Comparison of ENCODE assay signal across 2 cellular contexts in the genomic region with DNA sequence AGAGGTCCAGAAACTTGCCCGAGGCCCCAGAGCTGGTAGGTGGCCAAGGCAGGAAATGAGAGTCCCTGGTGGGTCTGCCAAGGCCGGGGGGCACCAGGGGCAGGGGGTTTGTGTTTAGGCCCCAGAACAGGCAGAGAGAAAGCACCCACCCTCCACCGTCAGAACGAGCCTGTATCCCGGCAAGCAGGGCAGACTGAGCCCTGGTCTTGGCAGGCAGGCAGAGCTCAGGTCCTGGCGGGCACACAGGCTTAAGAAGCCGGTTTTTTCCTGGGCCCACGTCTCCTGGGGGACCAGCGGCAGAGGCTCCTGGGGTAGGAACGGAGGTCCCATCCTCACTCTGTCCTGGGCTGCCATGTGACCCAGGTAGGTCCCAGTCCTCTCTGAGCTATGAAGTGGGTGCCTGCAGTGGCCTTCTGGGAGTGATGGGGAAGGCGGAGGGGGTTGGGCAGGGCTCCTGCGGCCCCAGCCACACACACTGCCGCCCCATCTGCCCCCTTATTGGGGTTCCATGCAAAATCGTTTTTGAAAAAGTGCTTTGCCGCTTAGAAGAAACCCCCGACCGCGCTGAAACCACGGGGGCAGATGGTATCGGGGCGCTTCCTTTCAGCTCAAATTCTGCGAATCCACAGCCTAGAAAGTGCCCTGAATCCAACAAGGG.
TF ChIP-seq lines count a peak whose summit lies in the region.

No MANE protein-coding gene starts in this region.

TF ChIP-seq in liver, 16 proteins besides CTCF, POLR2A, EP300 and RAD21:
- TF ChIP-seq GABPA (IDR thresholded peaks at IDR 0.05 in 1 of 2, conservative IDR thresholded peaks at IDR 0.05 in 1 of 2) = no peak
- TF ChIP-seq, protein P1, sequence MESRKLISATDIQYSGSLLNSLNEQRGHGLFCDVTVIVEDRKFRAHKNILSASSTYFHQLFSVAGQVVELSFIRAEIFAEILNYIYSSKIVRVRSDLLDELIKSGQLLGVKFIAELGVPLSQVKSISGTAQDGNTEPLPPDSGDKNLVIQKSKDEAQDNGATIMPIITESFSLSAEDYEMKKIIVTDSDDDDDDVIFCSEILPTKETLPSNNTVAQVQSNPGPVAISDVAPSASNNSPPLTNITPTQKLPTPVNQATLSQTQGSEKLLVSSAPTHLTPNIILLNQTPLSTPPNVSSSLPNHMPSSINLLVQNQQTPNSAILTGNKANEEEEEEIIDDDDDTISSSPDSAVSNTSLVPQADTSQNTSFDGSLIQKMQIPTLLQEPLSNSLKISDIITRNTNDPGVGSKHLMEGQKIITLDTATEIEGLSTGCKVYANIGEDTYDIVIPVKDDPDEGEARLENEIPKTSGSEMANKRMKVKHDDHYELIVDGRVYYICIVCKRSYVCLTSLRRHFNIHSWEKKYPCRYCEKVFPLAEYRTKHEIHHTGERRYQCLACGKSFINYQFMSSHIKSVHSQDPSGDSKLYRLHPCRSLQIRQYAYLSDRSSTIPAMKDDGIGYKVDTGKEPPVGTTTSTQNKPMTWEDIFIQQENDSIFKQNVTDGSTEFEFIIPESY (IDR thresholded peaks at IDR 0.05) = no peak
- TF ChIP-seq JUND (IDR thresholded peaks at IDR 0.05) = no peak
- no peak for TF ChIP-seq HNF4A (conservative IDR thresholded peaks at IDR 0.05)
- no peak for TF ChIP-seq RXRA (IDR thresholded peaks at IDR 0.05)
- TF ChIP-seq SP1 (IDR thresholded peaks at IDR 0.05) = no peak
- no peak for TF ChIP-seq FOXA1 (IDR thresholded peaks at IDR 0.05)
- TF ChIP-seq HNF4G (IDR thresholded peaks at IDR 0.05) = no peak
- TF ChIP-seq, protein P2, sequence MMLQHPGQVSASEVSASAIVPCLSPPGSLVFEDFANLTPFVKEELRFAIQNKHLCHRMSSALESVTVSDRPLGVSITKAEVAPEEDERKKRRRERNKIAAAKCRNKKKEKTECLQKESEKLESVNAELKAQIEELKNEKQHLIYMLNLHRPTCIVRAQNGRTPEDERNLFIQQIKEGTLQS (IDR thresholded peaks at IDR 0.05) = no peak
- TF ChIP-seq YY1 (IDR thresholded peaks at IDR 0.05) = no peak
- no peak for TF ChIP-seq EGR1 (IDR thresholded peaks at IDR 0.05; ENCODE audit: low read depth in 2 of 2)
- TF ChIP-seq FOXA2 (IDR thresholded peaks at IDR 0.05) = no peak
- TF ChIP-seq, protein P3, sequence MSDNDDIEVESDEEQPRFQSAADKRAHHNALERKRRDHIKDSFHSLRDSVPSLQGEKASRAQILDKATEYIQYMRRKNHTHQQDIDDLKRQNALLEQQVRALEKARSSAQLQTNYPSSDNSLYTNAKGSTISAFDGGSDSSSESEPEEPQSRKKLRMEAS (IDR thresholded peaks at IDR 0.05) = no peak
- no peak for TF ChIP-seq NR2F2 (IDR thresholded peaks at IDR 0.05)
- TF ChIP-seq TAF1 (conservative IDR thresholded peaks at IDR 0.05) = no peak
- TF ChIP-seq, protein P4, sequence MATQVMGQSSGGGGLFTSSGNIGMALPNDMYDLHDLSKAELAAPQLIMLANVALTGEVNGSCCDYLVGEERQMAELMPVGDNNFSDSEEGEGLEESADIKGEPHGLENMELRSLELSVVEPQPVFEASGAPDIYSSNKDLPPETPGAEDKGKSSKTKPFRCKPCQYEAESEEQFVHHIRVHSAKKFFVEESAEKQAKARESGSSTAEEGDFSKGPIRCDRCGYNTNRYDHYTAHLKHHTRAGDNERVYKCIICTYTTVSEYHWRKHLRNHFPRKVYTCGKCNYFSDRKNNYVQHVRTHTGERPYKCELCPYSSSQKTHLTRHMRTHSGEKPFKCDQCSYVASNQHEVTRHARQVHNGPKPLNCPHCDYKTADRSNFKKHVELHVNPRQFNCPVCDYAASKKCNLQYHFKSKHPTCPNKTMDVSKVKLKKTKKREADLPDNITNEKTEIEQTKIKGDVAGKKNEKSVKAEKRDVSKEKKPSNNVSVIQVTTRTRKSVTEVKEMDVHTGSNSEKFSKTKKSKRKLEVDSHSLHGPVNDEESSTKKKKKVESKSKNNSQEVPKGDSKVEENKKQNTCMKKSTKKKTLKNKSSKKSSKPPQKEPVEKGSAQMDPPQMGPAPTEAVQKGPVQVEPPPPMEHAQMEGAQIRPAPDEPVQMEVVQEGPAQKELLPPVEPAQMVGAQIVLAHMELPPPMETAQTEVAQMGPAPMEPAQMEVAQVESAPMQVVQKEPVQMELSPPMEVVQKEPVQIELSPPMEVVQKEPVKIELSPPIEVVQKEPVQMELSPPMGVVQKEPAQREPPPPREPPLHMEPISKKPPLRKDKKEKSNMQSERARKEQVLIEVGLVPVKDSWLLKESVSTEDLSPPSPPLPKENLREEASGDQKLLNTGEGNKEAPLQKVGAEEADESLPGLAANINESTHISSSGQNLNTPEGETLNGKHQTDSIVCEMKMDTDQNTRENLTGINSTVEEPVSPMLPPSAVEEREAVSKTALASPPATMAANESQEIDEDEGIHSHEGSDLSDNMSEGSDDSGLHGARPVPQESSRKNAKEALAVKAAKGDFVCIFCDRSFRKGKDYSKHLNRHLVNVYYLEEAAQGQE (IDR thresholded peaks at IDR 0.05) = no peak

TF ChIP-seq in HepG2, 621 proteins besides CTCF, POLR2A, EP300 and RAD21:
- TF ChIP-seq ZNF264 (CRISPR knock-in tag; IDR thresholded peaks at IDR 0.05) (no peak), ZNF441 (CRISPR knock-in tag; IDR thresholded peaks at IDR 0.05; ENCODE audit: borderline replicate concordance) (no peak), IKZF1 (IDR thresholded peaks at IDR 0.05) (no peak), ZSCAN12 (CRISPR knock-in tag; IDR thresholded peaks at IDR 0.05) (no peak), JUNB (CRISPR knock-in tag; IDR thresholded peaks at IDR 0.05; ENCODE audit: borderline replicate concordance) (no peak), MIER3 (CRISPR knock-in tag; IDR thresholded peaks at IDR 0.05; ENCODE audit: borderline replicate concordance) (no peak), ZFP41 (CRISPR knock-in tag; IDR thresholded peaks at IDR 0.05; ENCODE audit: borderline replicate concordance) (no peak), JARID2 (CRISPR knock-in tag; IDR thresholded peaks at IDR 0.05; ENCODE audit: insufficient replicate concordance) (no peak), ZNF383 (CRISPR knock-in tag; IDR thresholded peaks at IDR 0.05; ENCODE audit: borderline replicate concordance) (no peak), SP4 (CRISPR knock-in tag; IDR thresholded peaks at IDR 0.05) (no peak), ZNF570 (CRISPR knock-in tag; IDR thresholded peaks at IDR 0.05; ENCODE audit: borderline replicate concordance) (no peak), ARHGAP35 (CRISPR knock-in tag; IDR thresholded peaks at IDR 0.05; ENCODE audit: borderline replicate concordance) (no peak), NFIB (CRISPR knock-in tag; IDR thresholded peaks at IDR 0.05; ENCODE audit: borderline replicate concordance) (no peak)
- TF ChIP-seq, protein P5, sequence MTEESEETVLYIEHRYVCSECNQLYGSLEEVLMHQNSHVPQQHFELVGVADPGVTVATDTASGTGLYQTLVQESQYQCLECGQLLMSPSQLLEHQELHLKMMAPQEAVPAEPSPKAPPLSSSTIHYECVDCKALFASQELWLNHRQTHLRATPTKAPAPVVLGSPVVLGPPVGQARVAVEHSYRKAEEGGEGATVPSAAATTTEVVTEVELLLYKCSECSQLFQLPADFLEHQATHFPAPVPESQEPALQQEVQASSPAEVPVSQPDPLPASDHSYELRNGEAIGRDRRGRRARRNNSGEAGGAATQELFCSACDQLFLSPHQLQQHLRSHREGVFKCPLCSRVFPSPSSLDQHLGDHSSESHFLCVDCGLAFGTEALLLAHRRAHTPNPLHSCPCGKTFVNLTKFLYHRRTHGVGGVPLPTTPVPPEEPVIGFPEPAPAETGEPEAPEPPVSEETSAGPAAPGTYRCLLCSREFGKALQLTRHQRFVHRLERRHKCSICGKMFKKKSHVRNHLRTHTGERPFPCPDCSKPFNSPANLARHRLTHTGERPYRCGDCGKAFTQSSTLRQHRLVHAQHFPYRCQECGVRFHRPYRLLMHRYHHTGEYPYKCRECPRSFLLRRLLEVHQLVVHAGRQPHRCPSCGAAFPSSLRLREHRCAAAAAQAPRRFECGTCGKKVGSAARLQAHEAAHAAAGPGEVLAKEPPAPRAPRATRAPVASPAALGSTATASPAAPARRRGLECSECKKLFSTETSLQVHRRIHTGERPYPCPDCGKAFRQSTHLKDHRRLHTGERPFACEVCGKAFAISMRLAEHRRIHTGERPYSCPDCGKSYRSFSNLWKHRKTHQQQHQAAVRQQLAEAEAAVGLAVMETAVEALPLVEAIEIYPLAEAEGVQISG (CRISPR knock-in tag; IDR thresholded peaks at IDR 0.05) = no peak
- TF ChIP-seq, protein P6, sequence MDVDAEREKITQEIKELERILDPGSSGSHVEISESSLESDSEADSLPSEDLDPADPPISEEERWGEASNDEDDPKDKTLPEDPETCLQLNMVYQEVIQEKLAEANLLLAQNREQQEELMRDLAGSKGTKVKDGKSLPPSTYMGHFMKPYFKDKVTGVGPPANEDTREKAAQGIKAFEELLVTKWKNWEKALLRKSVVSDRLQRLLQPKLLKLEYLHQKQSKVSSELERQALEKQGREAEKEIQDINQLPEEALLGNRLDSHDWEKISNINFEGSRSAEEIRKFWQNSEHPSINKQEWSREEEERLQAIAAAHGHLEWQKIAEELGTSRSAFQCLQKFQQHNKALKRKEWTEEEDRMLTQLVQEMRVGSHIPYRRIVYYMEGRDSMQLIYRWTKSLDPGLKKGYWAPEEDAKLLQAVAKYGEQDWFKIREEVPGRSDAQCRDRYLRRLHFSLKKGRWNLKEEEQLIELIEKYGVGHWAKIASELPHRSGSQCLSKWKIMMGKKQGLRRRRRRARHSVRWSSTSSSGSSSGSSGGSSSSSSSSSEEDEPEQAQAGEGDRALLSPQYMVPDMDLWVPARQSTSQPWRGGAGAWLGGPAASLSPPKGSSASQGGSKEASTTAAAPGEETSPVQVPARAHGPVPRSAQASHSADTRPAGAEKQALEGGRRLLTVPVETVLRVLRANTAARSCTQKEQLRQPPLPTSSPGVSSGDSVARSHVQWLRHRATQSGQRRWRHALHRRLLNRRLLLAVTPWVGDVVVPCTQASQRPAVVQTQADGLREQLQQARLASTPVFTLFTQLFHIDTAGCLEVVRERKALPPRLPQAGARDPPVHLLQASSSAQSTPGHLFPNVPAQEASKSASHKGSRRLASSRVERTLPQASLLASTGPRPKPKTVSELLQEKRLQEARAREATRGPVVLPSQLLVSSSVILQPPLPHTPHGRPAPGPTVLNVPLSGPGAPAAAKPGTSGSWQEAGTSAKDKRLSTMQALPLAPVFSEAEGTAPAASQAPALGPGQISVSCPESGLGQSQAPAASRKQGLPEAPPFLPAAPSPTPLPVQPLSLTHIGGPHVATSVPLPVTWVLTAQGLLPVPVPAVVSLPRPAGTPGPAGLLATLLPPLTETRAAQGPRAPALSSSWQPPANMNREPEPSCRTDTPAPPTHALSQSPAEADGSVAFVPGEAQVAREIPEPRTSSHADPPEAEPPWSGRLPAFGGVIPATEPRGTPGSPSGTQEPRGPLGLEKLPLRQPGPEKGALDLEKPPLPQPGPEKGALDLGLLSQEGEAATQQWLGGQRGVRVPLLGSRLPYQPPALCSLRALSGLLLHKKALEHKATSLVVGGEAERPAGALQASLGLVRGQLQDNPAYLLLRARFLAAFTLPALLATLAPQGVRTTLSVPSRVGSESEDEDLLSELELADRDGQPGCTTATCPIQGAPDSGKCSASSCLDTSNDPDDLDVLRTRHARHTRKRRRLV (CRISPR knock-in tag; IDR thresholded peaks at IDR 0.05) = no peak
